Comparison of ENCODE assay signal across 1 cellular context in genomic region chr18:59358611-59359575, GRCh38.
TF ChIP-seq lines count a peak whose summit lies in the region.

TSS of gene LMAN1 (minus strand) at chr18:59359265. CDS start at chr18:59359244, 21 bp downstream.

TF ChIP-seq in HepG2, 621 proteins besides CTCF, POLR2A, EP300 and RAD21 (continued from another document and continues in another):
- TF ChIP-seq ZNF367 (CRISPR knock-in tag; IDR thresholded peaks at IDR 0.05; ENCODE audit: borderline replicate concordance) (no peak), ELF3 (CRISPR knock-in tag; IDR thresholded peaks at IDR 0.05) (no peak), ZNF549 (CRISPR knock-in tag; IDR thresholded peaks at IDR 0.05) (no peak), SUZ12 (IDR thresholded peaks at IDR 0.05; ENCODE audit: low read depth, low read length) (no peak), AHR (CRISPR knock-in tag; IDR thresholded peaks at IDR 0.05) (no peak), MAFK (conservative IDR thresholded peaks at IDR 0.05 in 1 of 2, IDR thresholded peaks at IDR 0.05 in 1 of 2; ENCODE audit: low read length in 2 of 2) (no peak), ZBTB26 (CRISPR knock-in tag; IDR thresholded peaks at IDR 0.05; ENCODE audit: borderline replicate concordance) (peak; percentile 64; the same call in 1 of the 2 replicates), ZC3H4 (CRISPR knock-in tag; IDR thresholded peaks at IDR 0.05; ENCODE audit: borderline replicate concordance) (peak; percentile 58; the same call in 1 of the 2 replicates), ZBTB42 (CRISPR knock-in tag; IDR thresholded peaks at IDR 0.05) (0 out of 2 replicates have a peak, but pooled peaks have one; percentile 2), ELF1 (CRISPR knock-in tag; IDR thresholded peaks at IDR 0.05) (peak; percentile 34), ZNF652 (CRISPR knock-in tag; IDR thresholded peaks at IDR 0.05; ENCODE audit: borderline replicate concordance, low read depth) (0 out of 2 replicates have a peak, but pooled peaks have one; percentile 22), GABPB1 (CRISPR knock-in tag; IDR thresholded peaks at IDR 0.05) (peak; percentile 78), ZNF598 (CRISPR knock-in tag; IDR thresholded peaks at IDR 0.05; ENCODE audit: borderline replicate concordance) (peak; percentile 72; the same call in 1 of the 2 replicates), MXD4 (CRISPR knock-in tag; IDR thresholded peaks at IDR 0.05) (peak; percentile 58), KAT2B (IDR thresholded peaks at IDR 0.05; ENCODE audit: borderline replicate concordance, low read depth, low read length) (no peak), AHDC1 (CRISPR knock-in tag; IDR thresholded peaks at IDR 0.05; ENCODE audit: borderline replicate concordance) (no peak), FOXJ3 (CRISPR knock-in tag; IDR thresholded peaks at IDR 0.05; ENCODE audit: borderline replicate concordance) (no peak), ZNF280D (CRISPR knock-in tag; IDR thresholded peaks at IDR 0.05) (peak; percentile 67; the same call in 1 of the 2 replicates), ZNF562 (CRISPR knock-in tag; IDR thresholded peaks at IDR 0.05; ENCODE audit: borderline replicate concordance) (no peak), ZMYM3 (CRISPR knock-in tag; IDR thresholded peaks at IDR 0.05) (no peak), GATAD2A (CRISPR knock-in tag; IDR thresholded peaks at IDR 0.05) (no peak; the same call in 1 of the 2 replicates), ZNF432 (CRISPR knock-in tag; IDR thresholded peaks at IDR 0.05; ENCODE audit: borderline replicate concordance) (no peak), ATF3 (CRISPR knock-in tag; IDR thresholded peaks at IDR 0.05) (no peak), GMEB2 (CRISPR knock-in tag; IDR thresholded peaks at IDR 0.05; ENCODE audit: low read depth) (no peak), THAP8 (CRISPR knock-in tag; IDR thresholded peaks at IDR 0.05; ENCODE audit: borderline replicate concordance) (no peak), ZNF792 (CRISPR knock-in tag; IDR thresholded peaks at IDR 0.05) (no peak; the same call in 1 of the 2 replicates), ZBTB1 (CRISPR knock-in tag; IDR thresholded peaks at IDR 0.05; ENCODE audit: borderline replicate concordance) (no peak), ZNF674 (CRISPR knock-in tag; IDR thresholded peaks at IDR 0.05; ENCODE audit: low read depth) (no peak), GFI1 (CRISPR knock-in tag; IDR thresholded peaks at IDR 0.05; ENCODE audit: borderline replicate concordance) (no peak), NFAT5 (CRISPR knock-in tag; IDR thresholded peaks at IDR 0.05) (peak; percentile 64; the same call in 1 of the 2 replicates), USF2 (IDR thresholded peaks at IDR 0.05; ENCODE audit: low read depth, low read length) (no peak), USF2 (CRISPR knock-in tag; IDR thresholded peaks at IDR 0.05; ENCODE audit: borderline replicate concordance) (no peak), SKI (IDR thresholded peaks at IDR 0.05; ENCODE audit: partially characterized antibody) (no peak), HNRNPUL1 (IDR thresholded peaks at IDR 0.05; ENCODE audit: low read depth, low read length) (no peak), TERF1 (CRISPR knock-in tag; IDR thresholded peaks at IDR 0.05) (no peak), ZNF772 (CRISPR knock-in tag; IDR thresholded peaks at IDR 0.05) (peak; percentile 83; the same call in 1 of the 2 replicates)
